21 cellular contexts compared by ENCODE assay signal in genomic region chr10:62718585-62718984, GRCh38.
"Had no signal": no experiment of that assay in that cellular context is flagged by ENCODE, and none has a peak within 500 bp of the region (broad histone marks: within the 10 kb centered on the region; RNA-seq: fewer than 3 reads in every experiment).

No MANE protein-coding gene starts in this region.

- ATAC-seq: K562, Panc1, PC-3, SK-N-SH treated with all-trans-retinoic acid at 6 μM for 48 hours had no signal

- H3K27me3 Mint-ChIP-seq: IgD-negative memory B cell had no signal

- FAIRE-seq: K562 had no signal

- H3K9me3 Mint-ChIP-seq: IgD-negative memory B cell had no signal

- H3K27ac Mint-ChIP-seq: IgD-negative memory B cell had no signal

- H3K36me3 Mint-ChIP-seq: IgD-negative memory B cell had no signal

- DNase-seq: MM.1S, NCI-H1092 treated with DMSO at 0.1 percent for 48 hours, NCI-H1436, NCI-H187, NCI-H2029, NCI-H2081 treated with DMSO at 0.1 percent for 48 hours, NCI-H2171, NCI-H2227 treated with DMSO at 0.1 percent for 48 hours, NCI-H510A, NCI-H524 treated with DMSO at 0.1 percent for 48 hours, NCI-H69, NCI-H774, PC-3, SHP77, T-helper 1 cell had no signal

- H3K4me3 Mint-ChIP-seq: IgD-negative memory B cell had no signal

- H3K4me3 ChIP-seq: K562 had no signal

- H3K9ac ChIP-seq: KMS-11 had no signal

- H3K4me2 ChIP-seq: KMS-11 had no signal

- H3K27ac ChIP-seq: KMS-11, RWPE1 had no signal
